Comparison of ENCODE assay signal across 21 cellular contexts in genomic region chr12:27180862-27181261, GRCh38.
A peak's percentile ranks its signal among the peaks of the same experiment; 100 is the strongest.
DNase-seq lines count a peak whose midpoint lies in the region; ATAC-seq, FAIRE-seq and TF ChIP-seq lines count a peak whose summit lies in the region.
"Had no signal": no experiment of that assay in that cellular context is flagged by ENCODE, and none has a peak within 500 bp of the region (broad histone marks: within the 10 kb centered on the region; RNA-seq: fewer than 3 reads in every experiment).

No MANE protein-coding gene starts in this region.

- CTCF ChIA-PET in A549 (lab: Yijun Ruan, JAX) (interaction anchor here (0.6 to 4.1 kb wide), 4 partner anchors 64 to 1098 kb away, joined by 3 to 14 read pairs (median 3); partner anchors contain the start of gene STK38L), Caco-2 (lab: Charles Lee) (no interaction called here), RWPE1 (lab: Yijun Ruan, JAX) (interaction anchor here (0.6 kb wide), 1 partner anchor 82 kb away, joined by 3 read pairs; no protein-coding TSS in a partner anchor)

- H2AK5ac ChIP-seq in mesenchymal stem cell (ENCODE audit: low read length, severe bottlenecking): no peak overlapping the region

- no peak for FAIRE-seq in A549 (lab: Jason Lieb, UNC)
- FAIRE-seq: RCC 7860 had no signal

- 78% methylated on average over 3 of the region's 3 CpGs for WGBS in A549 (ENCODE audit: missing lambda C conversion rate)
- no CpG with 5 or more reads among the region's 3 CpGs for WGBS in mesenchymal stem cell

- H3K4me3 Mint-ChIP-seq in Caco-2 (ENCODE audit: unreplicated experiment): no peak overlapping the region
- H3K4me3 Mint-ChIP-seq: activated B cell treated with CpG ODN at 0.5 μM for 24 hours, brain, H9, memory B cell, nephron progenitor cell had no signal

- no peak overlapping the region for H4K91ac ChIP-seq in mesenchymal stem cell (ENCODE audit: low read length)

- H3K27me3 ChIP-seq in Caco-2 (replicated peaks; ENCODE audit: control insufficient read depth, insufficient read depth, low read length): no peaks in the 10 kb centered on the region
- H3K27me3 ChIP-seq in mesenchymal stem cell (ENCODE audit: control insufficient read depth in 1 of 2, insufficient read depth in 1 of 2, low read length in 2 of 2): no peaks in the 10 kb centered on the region

- H3K27me3 Mint-ChIP-seq in Caco-2 (ENCODE audit: insufficient read depth, unreplicated experiment): no peaks in the 10 kb centered on the region
- H3K27me3 Mint-ChIP-seq: activated B cell treated with CpG ODN at 0.5 μM for 24 hours, brain, memory B cell had no signal

- H2BK120ac ChIP-seq in mesenchymal stem cell (ENCODE audit: low read depth, low read length): no peak overlapping the region

- DNase-seq in A549 (ENCODE audit: low read depth in 1 of 2, low spot score in 1 of 2) (no peak), Caco-2 (no peak), RWPE1 (ENCODE audit: low spot score) (no peak), mesenchymal stem cell (no peak), NCI-H2171 (lab: John Stamatoyannopoulos, UW) (no peak), activated gamma-delta T cell (lab: John Stamatoyannopoulos, UW) (no peak), NCI-H2196 (lab: John Stamatoyannopoulos, UW; ENCODE audit: unreplicated experiment) (no peak), DMS153 treated with DMSO at 0.1 percent for 48 hours (lab: John Stamatoyannopoulos, UW; ENCODE audit: unreplicated experiment) (no peak)
- DNase-seq: activated B cell treated with CpG ODN at 0.5 μM for 24 hours; activated effector memory CD4-positive, alpha-beta T cell treated with anti-CD3 and anti-CD28 coated beads, Interleukin-2, amount 50 U/mL, for 16 hours; dermis blood vessel endothelial cell; H9; islet precursor cell; NCI-H1930; NCI-H526 treated with DMSO at 0.1 percent for 48 hours; nephron progenitor cell; substantia nigra; T-helper 1 cell had no signal

- H3K14ac ChIP-seq in mesenchymal stem cell (ENCODE audit: low read length in 2 of 2): no peak overlapping the region

- intact Hi-C loops in Caco-2 (cut with micrococcal nuclease; ENCODE audit: unreplicated experiment): no loop called here

- no peak overlapping the region for H2BK5ac ChIP-seq in mesenchymal stem cell (ENCODE audit: low read depth, low read length, poor library complexity, severe bottlenecking)

- H2BK15ac ChIP-seq in mesenchymal stem cell (ENCODE audit: low read depth, poor library complexity, severe bottlenecking): no peak overlapping the region

- TF ChIP-seq EP300 in A549 (IDR thresholded peaks at IDR 0.05): no peak

- no peaks in the 10 kb centered on the region for H3K9me3 Mint-ChIP-seq in Caco-2 (ENCODE audit: unreplicated experiment)
- H3K9me3 Mint-ChIP-seq: activated B cell treated with CpG ODN at 0.5 μM for 24 hours, brain, H9, memory B cell, nephron progenitor cell had no signal

- no peak overlapping the region for H3K4me3 ChIP-seq in A549
- H3K4me3 ChIP-seq in Caco-2 (ENCODE audit: low read depth, low read length): no peak overlapping the region
- no peak overlapping the region for H3K4me3 ChIP-seq in mesenchymal stem cell (ENCODE audit: insufficient read depth in 1 of 2, low read depth in 1 of 2, low read length in 2 of 2)

- no peak overlapping the region for H3K23ac ChIP-seq in mesenchymal stem cell (ENCODE audit: low read length in 2 of 2)

- H3K9me3 ChIP-seq in A549 (no peaks in the 10 kb centered on the region), Caco-2 (no peaks in the 10 kb centered on the region), mesenchymal stem cell (ENCODE audit: control insufficient read depth, low read length) (no peaks in the 10 kb centered on the region)

- H4K8ac ChIP-seq in mesenchymal stem cell (ENCODE audit: low read length): no peak overlapping the region

- H3K4ac ChIP-seq in mesenchymal stem cell (ENCODE audit: low read depth in 1 of 2, low read length in 2 of 2): no peak overlapping the region

- H3K18ac ChIP-seq in mesenchymal stem cell (ENCODE audit: low read depth in 1 of 2, low read length in 2 of 2): no peak overlapping the region

- H3K36me3 ChIP-seq in Caco-2 (ENCODE audit: control insufficient read depth, insufficient read depth, low read length) (no peaks in the 10 kb centered on the region), mesenchymal stem cell (ENCODE audit: control insufficient read depth in 1 of 2, insufficient read depth in 2 of 2, low read depth in 1 of 2, low read length in 2 of 2) (no peaks in the 10 kb centered on the region)

- H3K27ac ChIP-seq in A549 (peak overlapping the region; percentile 85 to 90), RWPE1 (peak overlapping the region; percentile 48; the same call in 1 of the 2 replicates), mesenchymal stem cell (ENCODE audit: low read length, poor library complexity, severe bottlenecking) (peak overlapping the region; percentile 95)

- ATAC-seq in A549: no peak

- peak overlapping the region; percentile 83 for H3K27ac Mint-ChIP-seq in Caco-2 (ENCODE audit: unreplicated experiment)
- H3K27ac Mint-ChIP-seq: activated B cell treated with CpG ODN at 0.5 μM for 24 hours, H9, memory B cell, nephron progenitor cell had no signal

- TF ChIP-seq RAD21 in A549 (conservative IDR thresholded peaks at IDR 0.05 in 1 of 2, IDR thresholded peaks at IDR 0.05 in 1 of 2): no peak

- no peak overlapping the region for H2BK12ac ChIP-seq in mesenchymal stem cell (ENCODE audit: low read length in 2 of 2)

- TF ChIP-seq POLR2A in A549 (IDR thresholded peaks at IDR 0.05; ENCODE audit: low read length): no peak

- peaks cover 25% of the 10 kb centered on the region for H3K4me1 Mint-ChIP-seq in Caco-2 (ENCODE audit: low read depth, unreplicated experiment)
- H3K4me1 Mint-ChIP-seq: nephron progenitor cell had no signal

- H3K4me1 ChIP-seq in A549: peaks cover 65% of the 10 kb centered on the region
- peaks cover 24% of the 10 kb centered on the region for H3K4me1 ChIP-seq in Caco-2
- peaks cover 6% of the 10 kb centered on the region for H3K4me1 ChIP-seq in mesenchymal stem cell (ENCODE audit: control insufficient read depth, insufficient read depth, low read depth, low read length)

- no peak overlapping the region for H3K9ac ChIP-seq in mesenchymal stem cell (ENCODE audit: low read length)

- POLR2A ChIA-PET in A549 (lab: Yijun Ruan, JAX) (interaction anchor here (2.3 kb wide), 1 partner anchor 63 kb away, joined by 18 read pairs; the partner anchor contains the start of gene STK38L), Caco-2 (lab: Charles Lee) (no interaction called here), RWPE1 (lab: Yijun Ruan, JAX; ENCODE audit: low non-redundant PET) (interaction anchor here (1.1 kb wide), 1 partner anchor 63 kb away, joined by 3 read pairs; the partner anchor contains the start of gene STK38L)

- H3K36me3 Mint-ChIP-seq in Caco-2 (ENCODE audit: insufficient read depth, unreplicated experiment): peaks cover 6% of the 10 kb centered on the region
- H3K36me3 Mint-ChIP-seq: brain had no signal

- TF ChIP-seq CTCF in A549 (IDR thresholded peaks at IDR 0.05): no peak
- no peak for TF ChIP-seq CTCF in Caco-2 (IDR thresholded peaks at IDR 0.05; ENCODE audit: insufficient read depth in 1 of 2, low read depth in 1 of 2, low read length in 1 of 2, severe bottlenecking in 1 of 2, unreplicated experiment in 1 of 2)
- no peak for TF ChIP-seq CTCF in RWPE1 (conservative IDR thresholded peaks at IDR 0.05; ENCODE audit: low read depth)

- H3K79me1 ChIP-seq in mesenchymal stem cell (replicated peaks; ENCODE audit: low read length, poor library complexity, severe bottlenecking): no peaks in the 10 kb centered on the region

- no TSS peak for BruUV-seq in Caco-2 (replicated peaks; lab: Mats Ljungman, UMichigan)

- no peak overlapping the region for H2AFZ ChIP-seq in mesenchymal stem cell (ENCODE audit: low read depth, low read length)

- peak overlapping the region; percentile 82; the same call in 2 of the 3 replicates for H3K4me2 ChIP-seq in A549
- H3K4me2 ChIP-seq in mesenchymal stem cell (ENCODE audit: low read length, poor library complexity, severe bottlenecking): no peak overlapping the region

TF ChIP-seq in A549, 52 proteins besides CTCF, POLR2A, EP300 and RAD21:
- TF ChIP-seq SREBF2 (IDR thresholded peaks at IDR 0.05) (no peak), EHMT2 (IDR thresholded peaks at IDR 0.05; ENCODE audit: low read depth) (no peak), E2F6 (IDR thresholded peaks at IDR 0.05; ENCODE audit: borderline replicate concordance, low read depth) (no peak), CEBPB (IDR thresholded peaks at IDR 0.05) (no peak), TP53 (CRISPR knock-in tag; IDR thresholded peaks at IDR 0.05) (no peak), POLR2AphosphoS2 (conservative IDR thresholded peaks at IDR 0.05; ENCODE audit: low read length) (no peak), RCOR1 (IDR thresholded peaks at IDR 0.05; ENCODE audit: low read depth, low read length) (no peak), HOXB13 (CRISPR knock-in tag; IDR thresholded peaks at IDR 0.05; ENCODE audit: low read depth) (no peak), MAZ (IDR thresholded peaks at IDR 0.05; ENCODE audit: borderline replicate concordance, low read depth, low read length) (no peak), FOSL2 (IDR thresholded peaks at IDR 0.05) (no peak), FOSL2 (CRISPR knock-in tag; IDR thresholded peaks at IDR 0.05) (no peak)
- TF ChIP-seq, protein P1, sequence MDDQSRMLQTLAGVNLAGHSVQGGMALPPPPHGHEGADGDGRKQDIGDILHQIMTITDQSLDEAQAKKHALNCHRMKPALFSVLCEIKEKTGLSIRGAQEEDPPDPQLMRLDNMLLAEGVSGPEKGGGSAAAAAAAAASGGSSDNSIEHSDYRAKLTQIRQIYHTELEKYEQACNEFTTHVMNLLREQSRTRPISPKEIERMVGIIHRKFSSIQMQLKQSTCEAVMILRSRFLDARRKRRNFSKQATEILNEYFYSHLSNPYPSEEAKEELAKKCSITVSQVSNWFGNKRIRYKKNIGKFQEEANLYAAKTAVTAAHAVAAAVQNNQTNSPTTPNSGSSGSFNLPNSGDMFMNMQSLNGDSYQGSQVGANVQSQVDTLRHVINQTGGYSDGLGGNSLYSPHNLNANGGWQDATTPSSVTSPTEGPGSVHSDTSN (IDR thresholded peaks at IDR 0.05): no peak
- TF ChIP-seq, protein P2, sequence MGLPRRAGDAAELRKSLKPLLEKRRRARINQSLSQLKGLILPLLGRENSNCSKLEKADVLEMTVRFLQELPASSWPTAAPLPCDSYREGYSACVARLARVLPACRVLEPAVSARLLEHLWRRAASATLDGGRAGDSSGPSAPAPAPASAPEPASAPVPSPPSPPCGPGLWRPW (IDR thresholded peaks at IDR 0.05): no peak
TF ChIP-seq in A549: peak in this region for 0.
